ENCODE assay signal across 8 cellular contexts in genomic region chr18:67243799-67244587, GRCh38.
DNase-seq lines count a peak whose midpoint lies in the region; ATAC-seq and TF ChIP-seq lines count a peak whose summit lies in the region.

No MANE protein-coding gene starts in this region.

- ATAC-seq in HG02610 (IDR thresholded peaks at IDR 0.05; ENCODE audit: unreplicated experiment) (peak; percentile 68), WTC11 (no peak)

- intact Hi-C loops in activated T-helper 2 cell treated with anti-CD3 and anti-CD28 coated beads, Interferon-gamma antibody, Interleukin-2, Interleukin-4, amounts not matched to agents 10 μg/mL and 5 μg/mL and 100 μg/mL, durations not matched to agents 14 hours and 24 hours and 36 hours (cut with micrococcal nuclease): no loop called here

- peak overlapping the region; percentile 71 for H3K4me3 Mint-ChIP-seq in activated T-helper 2 cell treated with anti-CD3 and anti-CD28 coated beads, Interferon-gamma antibody, Interleukin-2, Interleukin-4, amounts not matched to agents 10 μg/mL and 5 μg/mL and 100 μg/mL, durations not matched to agents 14 hours and 24 hours and 36 hours (ENCODE audit: low read depth)
- no peak overlapping the region for H3K4me3 Mint-ChIP-seq in WTC11

- POLR2A ChIA-PET in WTC11 (lab: Charles Lee): no interaction called here

- no peak for TF ChIP-seq CTCF in WTC11 (IDR thresholded peaks at IDR 0.05)

- H3K27me3 Mint-ChIP-seq in activated T-helper 2 cell treated with anti-CD3 and anti-CD28 coated beads, Interferon-gamma antibody, Interleukin-2, Interleukin-4, amounts not matched to agents 10 μg/mL and 5 μg/mL and 100 μg/mL, durations not matched to agents 14 hours and 24 hours and 36 hours (ENCODE audit: low read depth): peaks cover 4% of the 10 kb centered on the region
- H3K27me3 Mint-ChIP-seq in WTC11 (ENCODE audit: low read depth): no peaks in the 10 kb centered on the region

- peak; percentile 34 for DNase-seq in EL
- DNase-seq in activated T-helper 2 cell treated with anti-CD3 and anti-CD28 coated beads, Interferon-gamma antibody, Interleukin-2, Interleukin-4, amounts not matched to agents 10 μg/mL and 5 μg/mL and 100 μg/mL, durations not matched to agents 14 hours and 24 hours and 36 hours (ENCODE audit: low spot score): no peak
- peak; percentile 27 for DNase-seq in myocyte (ENCODE audit: low read depth)
- no peak for DNase-seq in hepatic stellate cell (ENCODE audit: low spot score)
- no peak for DNase-seq in NCI-H1694 (lab: John Stamatoyannopoulos, UW)
- no peak for DNase-seq in WTC11 (ENCODE audit: low spot score)
- DNase-seq in stimulated activated naive CD4-positive, alpha-beta T cell treated with Interleukin-2 at 50 U/mL for 16 hours (lab: John Stamatoyannopoulos, UW): no peak

- H3K36me3 Mint-ChIP-seq in activated T-helper 2 cell treated with anti-CD3 and anti-CD28 coated beads, Interferon-gamma antibody, Interleukin-2, Interleukin-4, amounts not matched to agents 10 μg/mL and 5 μg/mL and 100 μg/mL, durations not matched to agents 14 hours and 24 hours and 36 hours (ENCODE audit: low read depth): no peaks in the 10 kb centered on the region
- no peaks in the 10 kb centered on the region for H3K36me3 Mint-ChIP-seq in WTC11

- CTCF ChIA-PET in WTC11 (lab: Charles Lee): interaction anchor here (0.5 kb wide), 1 partner anchor 37 kb away, joined by 3 read pairs; no protein-coding TSS in a partner anchor

- H3K4me1 Mint-ChIP-seq in activated T-helper 2 cell treated with anti-CD3 and anti-CD28 coated beads, Interferon-gamma antibody, Interleukin-2, Interleukin-4, amounts not matched to agents 10 μg/mL and 5 μg/mL and 100 μg/mL, durations not matched to agents 14 hours and 24 hours and 36 hours (ENCODE audit: low read depth): peaks cover 8% of the 10 kb centered on the region
- H3K4me1 Mint-ChIP-seq in WTC11: peaks cover 2% of the 10 kb centered on the region; the same call in 1 of the 2 replicates

- no peaks in the 10 kb centered on the region for H3K9me3 Mint-ChIP-seq in activated T-helper 2 cell treated with anti-CD3 and anti-CD28 coated beads, Interferon-gamma antibody, Interleukin-2, Interleukin-4, amounts not matched to agents 10 μg/mL and 5 μg/mL and 100 μg/mL, durations not matched to agents 14 hours and 24 hours and 36 hours
- no peaks in the 10 kb centered on the region for H3K9me3 Mint-ChIP-seq in WTC11

- peak overlapping the region; percentile 47 for H3K27ac Mint-ChIP-seq in activated T-helper 2 cell treated with anti-CD3 and anti-CD28 coated beads, Interferon-gamma antibody, Interleukin-2, Interleukin-4, amounts not matched to agents 10 μg/mL and 5 μg/mL and 100 μg/mL, durations not matched to agents 14 hours and 24 hours and 36 hours
- no peak overlapping the region for H3K27ac Mint-ChIP-seq in WTC11

TF ChIP-seq in WTC11, 78 proteins besides CTCF, POLR2A, EP300 and RAD21 (continues in another document):
- TF ChIP-seq ZNF317 (CRISPR knock-in tag; IDR thresholded peaks at IDR 0.05; ENCODE audit: borderline replicate concordance, low read depth) (no peak), ZBTB21 (CRISPR knock-in tag; IDR thresholded peaks at IDR 0.05; ENCODE audit: borderline replicate concordance) (no peak), TCF7 (CRISPR knock-in tag; IDR thresholded peaks at IDR 0.05; ENCODE audit: low read depth) (no peak), RORB (CRISPR knock-in tag; IDR thresholded peaks at IDR 0.05) (no peak), ESRRA (CRISPR knock-in tag; IDR thresholded peaks at IDR 0.05; ENCODE audit: borderline replicate concordance) (no peak), PRRX2 (CRISPR knock-in tag; IDR thresholded peaks at IDR 0.05) (no peak), ZSCAN18 (CRISPR knock-in tag; IDR thresholded peaks at IDR 0.05) (no peak), ZNF263 (CRISPR knock-in tag; IDR thresholded peaks at IDR 0.05; ENCODE audit: low read depth) (no peak), ELF4 (CRISPR knock-in tag; IDR thresholded peaks at IDR 0.05; ENCODE audit: low read depth) (no peak), GABPB1 (CRISPR knock-in tag; IDR thresholded peaks at IDR 0.05) (no peak)
- TF ChIP-seq, protein P1, sequence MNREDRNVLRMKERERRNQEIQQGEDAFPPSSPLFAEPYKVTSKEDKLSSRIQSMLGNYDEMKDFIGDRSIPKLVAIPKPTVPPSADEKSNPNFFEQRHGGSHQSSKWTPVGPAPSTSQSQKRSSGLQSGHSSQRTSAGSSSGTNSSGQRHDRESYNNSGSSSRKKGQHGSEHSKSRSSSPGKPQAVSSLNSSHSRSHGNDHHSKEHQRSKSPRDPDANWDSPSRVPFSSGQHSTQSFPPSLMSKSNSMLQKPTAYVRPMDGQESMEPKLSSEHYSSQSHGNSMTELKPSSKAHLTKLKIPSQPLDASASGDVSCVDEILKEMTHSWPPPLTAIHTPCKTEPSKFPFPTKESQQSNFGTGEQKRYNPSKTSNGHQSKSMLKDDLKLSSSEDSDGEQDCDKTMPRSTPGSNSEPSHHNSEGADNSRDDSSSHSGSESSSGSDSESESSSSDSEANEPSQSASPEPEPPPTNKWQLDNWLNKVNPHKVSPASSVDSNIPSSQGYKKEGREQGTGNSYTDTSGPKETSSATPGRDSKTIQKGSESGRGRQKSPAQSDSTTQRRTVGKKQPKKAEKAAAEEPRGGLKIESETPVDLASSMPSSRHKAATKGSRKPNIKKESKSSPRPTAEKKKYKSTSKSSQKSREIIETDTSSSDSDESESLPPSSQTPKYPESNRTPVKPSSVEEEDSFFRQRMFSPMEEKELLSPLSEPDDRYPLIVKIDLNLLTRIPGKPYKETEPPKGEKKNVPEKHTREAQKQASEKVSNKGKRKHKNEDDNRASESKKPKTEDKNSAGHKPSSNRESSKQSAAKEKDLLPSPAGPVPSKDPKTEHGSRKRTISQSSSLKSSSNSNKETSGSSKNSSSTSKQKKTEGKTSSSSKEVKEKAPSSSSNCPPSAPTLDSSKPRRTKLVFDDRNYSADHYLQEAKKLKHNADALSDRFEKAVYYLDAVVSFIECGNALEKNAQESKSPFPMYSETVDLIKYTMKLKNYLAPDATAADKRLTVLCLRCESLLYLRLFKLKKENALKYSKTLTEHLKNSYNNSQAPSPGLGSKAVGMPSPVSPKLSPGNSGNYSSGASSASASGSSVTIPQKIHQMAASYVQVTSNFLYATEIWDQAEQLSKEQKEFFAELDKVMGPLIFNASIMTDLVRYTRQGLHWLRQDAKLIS (CRISPR knock-in tag; IDR thresholded peaks at IDR 0.05; ENCODE audit: borderline replicate concordance): no peak
- TF ChIP-seq, protein P2, sequence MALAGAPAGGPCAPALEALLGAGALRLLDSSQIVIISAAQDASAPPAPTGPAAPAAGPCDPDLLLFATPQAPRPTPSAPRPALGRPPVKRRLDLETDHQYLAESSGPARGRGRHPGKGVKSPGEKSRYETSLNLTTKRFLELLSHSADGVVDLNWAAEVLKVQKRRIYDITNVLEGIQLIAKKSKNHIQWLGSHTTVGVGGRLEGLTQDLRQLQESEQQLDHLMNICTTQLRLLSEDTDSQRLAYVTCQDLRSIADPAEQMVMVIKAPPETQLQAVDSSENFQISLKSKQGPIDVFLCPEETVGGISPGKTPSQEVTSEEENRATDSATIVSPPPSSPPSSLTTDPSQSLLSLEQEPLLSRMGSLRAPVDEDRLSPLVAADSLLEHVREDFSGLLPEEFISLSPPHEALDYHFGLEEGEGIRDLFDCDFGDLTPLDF (CRISPR knock-in tag; IDR thresholded peaks at IDR 0.05): no peak
- TF ChIP-seq, protein P3, sequence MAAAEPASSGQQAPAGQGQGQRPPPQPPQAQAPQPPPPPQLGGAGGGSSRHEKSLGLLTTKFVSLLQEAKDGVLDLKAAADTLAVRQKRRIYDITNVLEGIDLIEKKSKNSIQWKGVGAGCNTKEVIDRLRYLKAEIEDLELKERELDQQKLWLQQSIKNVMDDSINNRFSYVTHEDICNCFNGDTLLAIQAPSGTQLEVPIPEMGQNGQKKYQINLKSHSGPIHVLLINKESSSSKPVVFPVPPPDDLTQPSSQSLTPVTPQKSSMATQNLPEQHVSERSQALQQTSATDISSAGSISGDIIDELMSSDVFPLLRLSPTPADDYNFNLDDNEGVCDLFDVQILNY (CRISPR knock-in tag; IDR thresholded peaks at IDR 0.05): no peak
- TF ChIP-seq, protein P4, sequence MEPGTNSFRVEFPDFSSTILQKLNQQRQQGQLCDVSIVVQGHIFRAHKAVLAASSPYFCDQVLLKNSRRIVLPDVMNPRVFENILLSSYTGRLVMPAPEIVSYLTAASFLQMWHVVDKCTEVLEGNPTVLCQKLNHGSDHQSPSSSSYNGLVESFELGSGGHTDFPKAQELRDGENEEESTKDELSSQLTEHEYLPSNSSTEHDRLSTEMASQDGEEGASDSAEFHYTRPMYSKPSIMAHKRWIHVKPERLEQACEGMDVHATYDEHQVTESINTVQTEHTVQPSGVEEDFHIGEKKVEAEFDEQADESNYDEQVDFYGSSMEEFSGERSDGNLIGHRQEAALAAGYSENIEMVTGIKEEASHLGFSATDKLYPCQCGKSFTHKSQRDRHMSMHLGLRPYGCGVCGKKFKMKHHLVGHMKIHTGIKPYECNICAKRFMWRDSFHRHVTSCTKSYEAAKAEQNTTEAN (CRISPR knock-in tag; IDR thresholded peaks at IDR 0.05): no peak
- TF ChIP-seq, protein P5, sequence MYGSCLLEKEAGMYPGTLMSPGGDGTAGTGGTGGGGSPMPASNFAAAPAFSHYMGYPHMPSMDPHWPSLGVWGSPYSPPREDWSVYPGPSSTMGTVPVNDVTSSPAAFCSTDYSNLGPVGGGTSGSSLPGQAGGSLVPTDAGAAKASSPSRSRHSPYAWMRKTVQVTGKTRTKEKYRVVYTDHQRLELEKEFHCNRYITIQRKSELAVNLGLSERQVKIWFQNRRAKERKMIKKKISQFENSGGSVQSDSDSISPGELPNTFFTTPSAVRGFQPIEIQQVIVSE (CRISPR knock-in tag; IDR thresholded peaks at IDR 0.05; ENCODE audit: borderline replicate concordance): no peak

Comparison
In these comparisons a context has a peak if more than half of its experiments do, and no peak if none do; other contexts are left out.
1. DNase-seq: peak in EL (single experiment) and myocyte (single experiment); none in activated T-helper 2 cell treated with anti-CD3 and anti-CD28 coated beads, Interferon-gamma antibody, Interleukin-2, Interleukin-4, amounts not matched to agents 10 μg/mL and 5 μg/mL and 100 μg/mL, durations not matched to agents 14 hours and 24 hours and 36 hours (single experiment), hepatic stellate cell (single experiment), NCI-H1694 (single experiment), WTC11 (single experiment) and stimulated activated naive CD4-positive, alpha-beta T cell treated with Interleukin-2 at 50 U/mL for 16 hours (single experiment).